In the genomic region with DNA sequence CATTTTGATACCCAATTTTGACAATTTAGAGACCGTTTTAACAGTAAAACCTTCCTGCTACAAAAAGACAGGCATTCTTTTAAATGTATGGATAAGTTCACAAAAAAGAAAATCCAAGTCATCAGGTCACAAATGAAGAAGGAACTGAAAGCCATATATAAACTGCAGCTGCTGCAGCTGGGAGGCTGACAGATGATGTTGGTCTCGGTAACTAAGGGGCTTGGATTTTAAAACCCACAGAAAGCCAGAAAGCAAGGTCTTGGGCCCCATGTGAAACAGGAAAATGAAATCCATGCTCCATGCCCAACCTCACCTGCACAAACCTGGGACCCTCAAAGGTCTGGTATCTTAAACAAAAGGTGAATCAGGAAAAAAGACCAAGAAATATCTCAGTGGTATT, we compare ENCODE assay signal across 15 cellular contexts.
"Had no signal": no experiment of that assay in that cellular context is flagged by ENCODE, and none has a peak within 500 bp of the region (broad histone marks: within the 10 kb centered on the region; RNA-seq: fewer than 3 reads in every experiment).

No MANE protein-coding gene starts in this region.

- H3K4me3 ChIP-seq: cardiac muscle cell, lower lobe of right lung, ovary, thoracic aorta had no signal

- FAIRE-seq: endometrium, islet of Langerhans had no signal

- H3K27ac ChIP-seq: cardiac muscle cell, lower lobe of right lung, ovary, thoracic aorta, WERI-Rb-1 had no signal

- H3K4me3 Mint-ChIP-seq: activated CD4-positive, alpha-beta memory T cell treated with anti-CD3 and anti-CD28 coated beads for 36 hours; activated CD8-positive, alpha-beta memory T cell treated with anti-CD3 and anti-CD28 coated beads, Interleukin-2, amount 10 ng/mL, durations not matched to agents 7 days and 5 days; mesothelial cell of epicardium; stimulated activated effector memory CD8-positive, alpha-beta T cell treated with anti-CD3 and anti-CD28 coated beads, Interleukin-12 subunit alpha, Interleukin-12 subunit beta, amount 100 ng/mL, for 72 hours had no signal

- ATAC-seq: activated CD8-positive, alpha-beta memory T cell treated with anti-CD3 and anti-CD28 coated beads, Interleukin-2, amount 10 ng/mL, durations not matched to agents 7 days and 5 days; activated naive CD4-positive, alpha-beta T cell treated with anti-CD3 and anti-CD28 coated beads, Interleukin-2, amount 50 U/mL, for 72 hours; left colon; lower lobe of right lung; stimulated activated effector memory CD8-positive, alpha-beta T cell treated with anti-CD3 and anti-CD28 coated beads, Interleukin-12 subunit alpha, Interleukin-12 subunit beta, amount 100 ng/mL, for 72 hours had no signal

- H3K9me3 Mint-ChIP-seq: activated CD4-positive, alpha-beta memory T cell treated with anti-CD3 and anti-CD28 coated beads for 36 hours; activated naive CD4-positive, alpha-beta T cell treated with anti-CD3 and anti-CD28 coated beads, Interleukin-2, amount 50 U/mL, for 72 hours; mesothelial cell of epicardium; stimulated activated effector memory CD8-positive, alpha-beta T cell treated with anti-CD3 and anti-CD28 coated beads, Interleukin-12 subunit alpha, Interleukin-12 subunit beta, amount 100 ng/mL, for 72 hours had no signal

- H3K9me3 ChIP-seq: lower lobe of right lung, ovary, thoracic aorta had no signal

- H3K4me1 ChIP-seq: lower lobe of right lung had no signal

- H3K36me3 ChIP-seq: ovary had no signal

- H3K27me3 ChIP-seq: cardiac muscle cell, ovary had no signal

- H3K4me1 Mint-ChIP-seq: mesothelial cell of epicardium; stimulated activated effector memory CD8-positive, alpha-beta T cell treated with anti-CD3 and anti-CD28 coated beads, Interleukin-12 subunit alpha, Interleukin-12 subunit beta, amount 100 ng/mL, for 72 hours had no signal

- H3K27me3 Mint-ChIP-seq: activated CD4-positive, alpha-beta memory T cell treated with anti-CD3 and anti-CD28 coated beads for 36 hours; activated CD8-positive, alpha-beta memory T cell treated with anti-CD3 and anti-CD28 coated beads, Interleukin-2, amount 10 ng/mL, durations not matched to agents 7 days and 5 days had no signal

- DNase-seq: activated CD4-positive, alpha-beta memory T cell treated with anti-CD3 and anti-CD28 coated beads for 36 hours; activated CD8-positive, alpha-beta memory T cell treated with anti-CD3 and anti-CD28 coated beads, Interleukin-2, amount 10 ng/mL, durations not matched to agents 7 days and 5 days; activated effector memory CD4-positive, alpha-beta T cell treated with Interleukin-2 at 50 U/mL for 16 hours; activated T-cell treated with anti-CD3 and anti-CD28 coated beads, Interleukin-2, amount 50 U/mL, for 1 hour; left colon; lower lobe of right lung; ovary; WERI-Rb-1 had no signal
